ENCODE assay signal across 1 cellular context in genomic region chr22:31313366-31314147, GRCh38.
TF ChIP-seq lines count a peak whose summit lies in the region.

No MANE protein-coding gene starts in this region.

TF ChIP-seq in GM12878, 131 proteins besides CTCF, POLR2A, EP300 and RAD21:
- TF ChIP-seq CBX5 (IDR thresholded peaks at IDR 0.05; ENCODE audit: low read depth) (no peak), WRNIP1 (IDR thresholded peaks at IDR 0.05; ENCODE audit: borderline replicate concordance, low read depth, low read length) (no peak), BMI1 (IDR thresholded peaks at IDR 0.05; ENCODE audit: borderline replicate concordance) (no peak), SRF (IDR thresholded peaks at IDR 0.05; ENCODE audit: low read depth in 2 of 2, low read length in 2 of 2) (no peak), JUND (IDR thresholded peaks at IDR 0.05; ENCODE audit: low read depth, low read length) (no peak), PBX3 (IDR thresholded peaks at IDR 0.05; ENCODE audit: insufficient replicate concordance, low read depth, low read length) (no peak), ZBTB33 (IDR thresholded peaks at IDR 0.05) (no peak), EGR1 (IDR thresholded peaks at IDR 0.05; ENCODE audit: borderline replicate concordance in 1 of 2, low read depth in 2 of 2, low read length in 2 of 2) (0 out of 3 replicates have a peak, but pooled peaks of 1 of the 2 experiments have one; percentile 11), KDM1A (IDR thresholded peaks at IDR 0.05; ENCODE audit: borderline replicate concordance) (no peak), FOXK2 (IDR thresholded peaks at IDR 0.05) (no peak), SMC3 (IDR thresholded peaks at IDR 0.05; ENCODE audit: borderline replicate concordance, low read length) (peak; percentile 63), KLF5 (IDR thresholded peaks at IDR 0.05; ENCODE audit: partially characterized antibody) (no peak), BHLHE40 (IDR thresholded peaks at IDR 0.05; ENCODE audit: borderline replicate concordance in 1 of 2, low read depth in 2 of 2, low read length in 1 of 2) (no peak), CEBPB (IDR thresholded peaks at IDR 0.05; ENCODE audit: borderline replicate concordance in 1 of 2, low read depth in 2 of 2, low read length in 2 of 2) (no peak), REST (IDR thresholded peaks at IDR 0.05; ENCODE audit: low read depth, low read length) (no peak), JUNB (IDR thresholded peaks at IDR 0.05) (no peak)
